In genomic region chr3:30760040-30760439, GRCh38 we compare ENCODE assay signal across 12 cellular contexts.
"Had no signal": no experiment of that assay in that cellular context is flagged by ENCODE, and none has a peak within 500 bp of the region (broad histone marks: within the 10 kb centered on the region; RNA-seq: fewer than 3 reads in every experiment).

No MANE protein-coding gene starts in this region.

- H3K4me1 ChIP-seq: breast epithelium had no signal

- H3K27ac ChIP-seq: breast epithelium, neutrophil had no signal

- H3K36me3 ChIP-seq: breast epithelium, neutrophil had no signal

- H3K4me3 ChIP-seq: breast epithelium, lung had no signal

- ATAC-seq: left cardiac atrium; naive thymus-derived CD4-positive, alpha-beta T cell; right cardiac atrium had no signal

- DNase-seq: activated CD4-positive, alpha-beta memory T cell treated with anti-CD3 and anti-CD28 coated beads, Interleukin-2, amount 10 ng/mL, durations not matched to agents 7 days and 5 days; activated gamma-delta T cell treated with Interleukin-2 at 50 U/mL for 16 hours; activated T-cell treated with anti-CD3 and anti-CD28 coated beads, Interleukin-2, amount 50 U/mL, for 48 hours; aorta; hypothalamus; left cardiac atrium; naive thymus-derived CD4-positive, alpha-beta T cell; right cardiac atrium; small intestine had no signal

- H3K27me3 ChIP-seq: breast epithelium, neutrophil had no signal
